Comparison of ENCODE assay signal across 8 cellular contexts in genomic region chr5:126676195-126676624, GRCh38.
A peak's percentile ranks its signal among the peaks of the same experiment; 100 is the strongest.
DNase-seq lines count a peak whose midpoint lies in the region; ATAC-seq and TF ChIP-seq lines count a peak whose summit lies in the region.

No MANE protein-coding gene starts in this region.

- peak; percentile 91 for TF ChIP-seq CTCF in progenitor cell of endocrine pancreas (IDR thresholded peaks at IDR 0.05; ENCODE audit: unreplicated experiment)

- in situ Hi-C loops in KBM-7 (cut with MboI; ENCODE audit: low pct_unique_long_range_greater_than_20kb, low sequenced_read_pairs): loop anchor here (10.0 kb wide), 1 partner anchor 109 kb away; no protein-coding TSS in a partner anchor

- no peaks in the 10 kb centered on the region for H3K36me3 Mint-ChIP-seq in progenitor cell of endocrine pancreas (ENCODE audit: insufficient read depth)

- peak; percentile 57 for ATAC-seq in GM21576 (IDR thresholded peaks at IDR 0.05; ENCODE audit: unreplicated experiment)

- H3K4me3 Mint-ChIP-seq in progenitor cell of endocrine pancreas (ENCODE audit: low read depth): no peak overlapping the region

- peaks cover 5% of the 10 kb centered on the region for H3K27me3 Mint-ChIP-seq in progenitor cell of endocrine pancreas

- H3K4me1 Mint-ChIP-seq in progenitor cell of endocrine pancreas (ENCODE audit: low read depth): peaks cover 11% of the 10 kb centered on the region

- H3K9me3 Mint-ChIP-seq in progenitor cell of endocrine pancreas (ENCODE audit: low read depth): peaks cover 3% of the 10 kb centered on the region

- H3K27ac Mint-ChIP-seq in progenitor cell of endocrine pancreas: no peak overlapping the region

- DNase-seq in DMS53 treated with DMSO at 0.1 percent for 48 hours (lab: John Stamatoyannopoulos, UW; ENCODE audit: unreplicated experiment) (peak; percentile 64), KBM-7 (peak; percentile 75), SHP77 treated with DMSO at 0.1 percent for 48 hours (lab: John Stamatoyannopoulos, UW) (peak; percentile 10), globus pallidus (ENCODE audit: low spot score) (peak; percentile 51), progenitor cell of endocrine pancreas (ENCODE audit: low spot score, unreplicated experiment) (peak; percentile 32), GF-D8 (lab: John Stamatoyannopoulos, UW) (no peak)
- peak; percentile 52 for DNase-seq in activated gamma-delta T cell treated with anti-CD3 and anti-CD28 coated beads, Interleukin-2, amount 50 U/mL, for 16 hours (ENCODE audit: low read depth)
